Comparison of ENCODE assay signal across 1 cellular context in the genomic region with DNA sequence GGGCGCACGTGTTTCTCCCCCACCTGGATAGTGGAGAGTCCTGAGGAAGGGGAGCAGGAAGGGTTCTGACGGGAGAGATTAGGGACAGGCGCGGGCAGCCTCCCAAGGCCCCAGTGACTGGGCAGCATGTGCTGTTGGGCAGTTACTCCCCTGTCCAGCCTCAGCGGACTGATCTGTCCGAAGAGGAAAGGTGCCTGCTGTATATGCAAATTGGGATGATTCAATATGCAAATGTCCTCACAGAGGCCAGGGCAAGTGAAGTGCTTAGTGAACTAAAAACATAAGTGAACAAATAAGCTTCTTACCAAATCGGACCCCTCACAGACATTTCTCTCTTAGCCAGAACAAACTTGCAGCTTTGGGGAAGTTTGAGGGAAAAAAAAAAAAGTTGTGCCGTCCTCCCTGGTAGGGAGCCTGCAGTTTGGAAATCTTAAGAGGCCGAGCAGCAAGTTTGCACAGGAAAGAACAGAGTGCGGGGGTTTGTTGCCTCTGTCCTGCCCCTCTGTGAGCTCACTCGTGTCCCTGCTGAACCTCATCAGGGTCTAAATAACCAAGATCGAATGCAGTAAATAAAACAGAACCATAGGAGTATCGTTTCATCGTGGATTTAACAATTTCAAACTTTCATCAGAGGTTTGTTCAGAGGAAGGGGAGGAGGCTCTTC.
TF ChIP-seq lines count a peak whose summit lies in the region.

No MANE protein-coding gene starts in this region.

TF ChIP-seq in H1, 55 proteins besides CTCF, POLR2A, EP300 and RAD21:
- TF ChIP-seq POLR2AphosphoS5 (IDR thresholded peaks at IDR 0.05; ENCODE audit: low read depth, low read length): no peak
- no peak for TF ChIP-seq RBBP5 (IDR thresholded peaks at IDR 0.05; ENCODE audit: borderline replicate concordance, low read depth, low read length)
- TF ChIP-seq, protein P1, sequence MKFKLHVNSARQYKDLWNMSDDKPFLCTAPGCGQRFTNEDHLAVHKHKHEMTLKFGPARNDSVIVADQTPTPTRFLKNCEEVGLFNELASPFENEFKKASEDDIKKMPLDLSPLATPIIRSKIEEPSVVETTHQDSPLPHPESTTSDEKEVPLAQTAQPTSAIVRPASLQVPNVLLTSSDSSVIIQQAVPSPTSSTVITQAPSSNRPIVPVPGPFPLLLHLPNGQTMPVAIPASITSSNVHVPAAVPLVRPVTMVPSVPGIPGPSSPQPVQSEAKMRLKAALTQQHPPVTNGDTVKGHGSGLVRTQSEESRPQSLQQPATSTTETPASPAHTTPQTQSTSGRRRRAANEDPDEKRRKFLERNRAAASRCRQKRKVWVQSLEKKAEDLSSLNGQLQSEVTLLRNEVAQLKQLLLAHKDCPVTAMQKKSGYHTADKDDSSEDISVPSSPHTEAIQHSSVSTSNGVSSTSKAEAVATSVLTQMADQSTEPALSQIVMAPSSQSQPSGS (IDR thresholded peaks at IDR 0.05; ENCODE audit: low read length): no peak
- no peak for TF ChIP-seq GABPA (IDR thresholded peaks at IDR 0.05; ENCODE audit: borderline replicate concordance, insufficient read depth, low read length)
- TF ChIP-seq RXRA (IDR thresholded peaks at IDR 0.05; ENCODE audit: insufficient read depth, low read depth, low read length): no peak
- TF ChIP-seq SP4 (IDR thresholded peaks at IDR 0.05; ENCODE audit: low read length): no peak
- TF ChIP-seq BACH1 (IDR thresholded peaks at IDR 0.05; ENCODE audit: low read length): no peak
- TF ChIP-seq, protein P2, sequence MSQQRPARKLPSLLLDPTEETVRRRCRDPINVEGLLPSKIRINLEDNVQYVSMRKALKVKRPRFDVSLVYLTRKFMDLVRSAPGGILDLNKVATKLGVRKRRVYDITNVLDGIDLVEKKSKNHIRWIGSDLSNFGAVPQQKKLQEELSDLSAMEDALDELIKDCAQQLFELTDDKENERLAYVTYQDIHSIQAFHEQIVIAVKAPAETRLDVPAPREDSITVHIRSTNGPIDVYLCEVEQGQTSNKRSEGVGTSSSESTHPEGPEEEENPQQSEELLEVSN (IDR thresholded peaks at IDR 0.05): no peak
- TF ChIP-seq BRCA1 (IDR thresholded peaks at IDR 0.05; ENCODE audit: low read depth, low read length): no peak
- TF ChIP-seq SRF (IDR thresholded peaks at IDR 0.05; ENCODE audit: low read depth, low read length): no peak
